In the genomic region with DNA sequence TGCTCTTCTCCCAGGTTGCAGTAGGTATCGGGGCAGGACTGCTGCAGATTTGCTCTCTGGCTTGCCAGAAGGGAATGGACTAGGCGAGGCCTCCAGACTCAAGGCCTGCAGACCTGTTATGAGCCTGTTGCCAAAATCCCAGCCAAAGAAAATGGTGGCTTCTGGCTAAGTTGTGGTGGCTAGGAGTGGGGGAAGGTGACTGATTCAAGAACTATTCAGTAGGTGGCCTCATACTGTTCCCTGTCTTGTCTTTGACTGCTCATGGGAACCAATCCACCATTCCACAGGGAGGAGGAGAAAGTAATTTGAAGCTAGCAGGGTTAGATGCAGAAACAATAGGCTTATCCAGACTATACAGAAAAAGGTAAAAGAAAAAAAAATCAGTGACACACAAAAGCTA, we compare ENCODE assay signal across 17 cellular contexts.
DNase-seq lines count a peak whose midpoint lies in the region; ATAC-seq, FAIRE-seq and TF ChIP-seq lines count a peak whose summit lies in the region.
"Had no signal": no experiment of that assay in that cellular context is flagged by ENCODE, and none has a peak within 500 bp of the region (broad histone marks: within the 10 kb centered on the region; RNA-seq: fewer than 3 reads in every experiment).

No MANE protein-coding gene starts in this region.

- H3F3A ChIP-seq in DOHH2 (ENCODE audit: control insufficient read depth, insufficient read depth) = peaks cover 24% of the 10 kb centered on the region
- no peaks in the 10 kb centered on the region for H3F3A ChIP-seq in neural progenitor cell (ENCODE audit: low read depth)

- H3K9ac ChIP-seq in KMS-11 = no peak overlapping the region
- no peak overlapping the region for H3K9ac ChIP-seq in GM12878 (ENCODE audit: control insufficient read depth, insufficient read depth, low read length)
- H3K9ac ChIP-seq in neural progenitor cell = no peak overlapping the region

- intact Hi-C loops in GM12878 (cut with micrococcal nuclease; ENCODE audit: unreplicated experiment) (loop anchor here (10.0 kb wide), 2 partner anchors 211 to 519 kb away; no protein-coding TSS in a partner anchor), natural killer cell (cut with micrococcal nuclease) (no loop called here)

- H3K36me3 Mint-ChIP-seq in neural progenitor cell (no peaks in the 10 kb centered on the region), natural killer cell (no peaks in the 10 kb centered on the region)

- H3K36me3 ChIP-seq in DOHH2 (ENCODE audit: control insufficient read depth, low read length) (peaks cover 79% of the 10 kb centered on the region), KMS-11 (ENCODE audit: insufficient read depth) (no peaks in the 10 kb centered on the region), GM12878 (ENCODE audit: control insufficient read depth in 2 of 2, insufficient read depth in 2 of 2, low read length in 1 of 2) (no peaks in the 10 kb centered on the region), neural progenitor cell (no peaks in the 10 kb centered on the region)
- H3K36me3 ChIP-seq: BE2C, SJCRH30 had no signal

- H3K27me3 Mint-ChIP-seq in neural progenitor cell (ENCODE audit: insufficient read depth, low read depth) = peaks cover 6% of the 10 kb centered on the region
- H3K27me3 Mint-ChIP-seq in natural killer cell (ENCODE audit: low read depth in 2 of 2) = peaks cover 0 to 9% of the 10 kb centered on the region in 2 donors

- no peak for TF ChIP-seq RAD21 in GM12878 (IDR thresholded peaks at IDR 0.05; ENCODE audit: insufficient read depth, low read depth, low read length)

- H3K4me2 ChIP-seq in DOHH2 (ENCODE audit: low read length) = peak overlapping the region; percentile 99
- peak overlapping the region; percentile 12; the same call in 1 of the 2 replicates for H3K4me2 ChIP-seq in KMS-11
- peak overlapping the region; percentile 64; the same call in 1 of the 2 replicates for H3K4me2 ChIP-seq in GM12878 (ENCODE audit: control insufficient read depth, insufficient read depth)
- H3K4me2 ChIP-seq in neural progenitor cell = no peak overlapping the region

- no peak overlapping the region for H2AFZ ChIP-seq in KMS-11 (ENCODE audit: low read depth)
- no peak overlapping the region for H2AFZ ChIP-seq in GM12878 (ENCODE audit: control insufficient read depth, low read depth, low read length)
- H2AFZ ChIP-seq in neural progenitor cell (replicated peaks) = peak overlapping the region; percentile 10

- POLR2A ChIA-PET in GM12878 (lab: Charles Lee) = interaction anchor here (0.7 to 2.2 kb wide), 4 partner anchors 10 to 182 kb away, joined by 3 to 10 read pairs (median 4); no protein-coding TSS in a partner anchor

- CTCF ChIA-PET in GM12878 (lab: Yijun Ruan, JAX) = interaction anchor here (0.9 to 1.4 kb wide), 4 partner anchors 8 to 290 kb away, joined by 3 to 4 read pairs (median 3); no protein-coding TSS in a partner anchor

- H3K9me3 Mint-ChIP-seq in neural progenitor cell (peaks cover 1% of the 10 kb centered on the region), natural killer cell (no peaks in the 10 kb centered on the region)
- H3K9me3 Mint-ChIP-seq: HFFc6 had no signal

- H3K27me3 ChIP-seq in DOHH2 (ENCODE audit: control insufficient read depth, low read length) (no peaks in the 10 kb centered on the region), KMS-11 (ENCODE audit: insufficient read depth, low read depth) (no peaks in the 10 kb centered on the region), GM12878 (replicated peaks in 1 of 2; ENCODE audit: control insufficient read depth in 2 of 2, insufficient read depth in 2 of 2, low read length in 1 of 2) (no peaks in the 10 kb centered on the region), neural progenitor cell (no peaks in the 10 kb centered on the region)
- H3K27me3 ChIP-seq: BE2C, SJCRH30 had no signal

- no peak overlapping the region for H3K4me3 Mint-ChIP-seq in neural progenitor cell
- H3K4me3 Mint-ChIP-seq in natural killer cell = no peak overlapping the region
- H3K4me3 Mint-ChIP-seq: HFFc6 had no signal

- ATAC-seq in GM12878 = no peak
- no peak for ATAC-seq in HG02588 (IDR thresholded peaks at IDR 0.05; ENCODE audit: unreplicated experiment)
- ATAC-seq in natural killer cell = no peak

- H3K79me2 ChIP-seq in DOHH2 (ENCODE audit: control insufficient read depth, low read length) = peaks cover 84% of the 10 kb centered on the region
- H3K79me2 ChIP-seq in KMS-11 (ENCODE audit: insufficient read depth, low read depth) = no peaks in the 10 kb centered on the region
- H3K79me2 ChIP-seq in GM12878 (ENCODE audit: control insufficient read depth, insufficient read depth, low read length) = no peaks in the 10 kb centered on the region
- H3K79me2 ChIP-seq in neural progenitor cell (ENCODE audit: low read depth) = no peaks in the 10 kb centered on the region

- H3K4me3 ChIP-seq in DOHH2 (ENCODE audit: low read length) (peak overlapping the region; percentile 45), KMS-11 (IDR thresholded peaks at IDR 0.05; ENCODE audit: insufficient read depth, low read depth, low read length) (no peak overlapping the region), GM12878 (no peak overlapping the region), neural progenitor cell (no peak overlapping the region)
- H3K4me3 ChIP-seq: SJCRH30 had no signal

- DNase-seq in GM12878 (ENCODE audit: low read depth, low spot score) (no peak), neural progenitor cell (ENCODE audit: low spot score) (no peak), NCI-H146 treated with DMSO at 0.1 percent for 48 hours (lab: John Stamatoyannopoulos, UW; ENCODE audit: unreplicated experiment) (no peak), natural killer cell (no peak), COLO829 (ENCODE audit: low spot score) (no peak)
- DNase-seq: BE2C, DMS 273 treated with DMSO at 0.1 percent for 48 hours, HFFc6, Kasumi-1, NCI-H1417, NCI-H2029 treated with DMSO at 0.1 percent for 48 hours, NCI-H524, RPMI8226, SJCRH30 had no signal

- H3K4me1 ChIP-seq in DOHH2 (ENCODE audit: control insufficient read depth, low read length) (peaks cover 81% of the 10 kb centered on the region), KMS-11 (ENCODE audit: low read depth, poor library complexity, severe bottlenecking) (peaks cover 36% of the 10 kb centered on the region), GM12878 (ENCODE audit: control insufficient read depth, insufficient read depth, low read length) (peaks cover 35% of the 10 kb centered on the region), neural progenitor cell (peaks cover 9% of the 10 kb centered on the region)
- H3K4me1 ChIP-seq: SJCRH30 had no signal

- H3K27ac ChIP-seq in DOHH2 (ENCODE audit: low read depth, low read length) (peak overlapping the region; percentile 100), KMS-11 (no peak overlapping the region), GM12878 (ENCODE audit: control insufficient read depth, insufficient read depth) (peak overlapping the region; percentile 75; the same call in 1 of the 2 replicates), neural progenitor cell (no peak overlapping the region)
- H3K27ac ChIP-seq: SJCRH30 had no signal

- TF ChIP-seq EP300 in GM12878 (IDR thresholded peaks at IDR 0.05; ENCODE audit: borderline replicate concordance in 1 of 2, control insufficient read depth in 1 of 2, low read depth in 2 of 2, low read length in 2 of 2) = no peak

- no TSS peak for BruUV-seq in GM12878 (replicated peaks; lab: Mats Ljungman, UMichigan)

- FAIRE-seq in GM12878 (lab: Jason Lieb, UNC) = no peak

- 100% methylated on average over 2 of the region's 2 CpGs for WGBS in GM12878 (ENCODE audit: insufficient coverage, insufficient replicate concordance, low lambda C conversion rate, missing lambda C conversion rate)

- in situ Hi-C loops in GM12878 (cut with MboI) = no loop called here

- peaks cover 16% of the 10 kb centered on the region for H3K4me1 Mint-ChIP-seq in neural progenitor cell
- peaks cover 0 to 6% of the 10 kb centered on the region in 2 donors for H3K4me1 Mint-ChIP-seq in natural killer cell

- RAD21 ChIA-PET in GM12878 (lab: Charles Lee; ENCODE audit: unreplicated experiment) = interaction anchor here (0.7 to 1.4 kb wide), 6 partner anchors 9 to 656 kb away, joined by 3 to 7 read pairs (median 4); no protein-coding TSS in a partner anchor

- TF ChIP-seq POLR2A in GM12878 (IDR thresholded peaks at IDR 0.05; ENCODE audit: low read depth, low read length) = no peak

- H3K27ac Mint-ChIP-seq in neural progenitor cell (no peak overlapping the region), natural killer cell (no peak overlapping the region)
- H3K27ac Mint-ChIP-seq: HFFc6 had no signal

- TF ChIP-seq CTCF in DOHH2 (IDR thresholded peaks at IDR 0.05; ENCODE audit: low read depth, low read length, poor library complexity, severe bottlenecking) (no peak), KMS-11 (conservative IDR thresholded peaks at IDR 0.05; ENCODE audit: low read depth, low read length) (no peak), GM12878 (IDR thresholded peaks at IDR 0.05 in 2 of 3, conservative IDR thresholded peaks at IDR 0.05 in 1 of 3; ENCODE audit: control insufficient read depth in 2 of 3, extremely low read depth in 1 of 3, insufficient read depth in 1 of 3, low read depth in 3 of 3, low read length in 3 of 3) (no peak), neural progenitor cell (IDR thresholded peaks at IDR 0.05) (no peak), natural killer cell (IDR thresholded peaks at IDR 0.05) (no peak)

- H3K9me3 ChIP-seq in DOHH2 (ENCODE audit: control insufficient read depth, insufficient read depth, low read length) = no peaks in the 10 kb centered on the region
- H3K9me3 ChIP-seq in GM12878 (replicated peaks; ENCODE audit: control insufficient read depth, insufficient read depth, low read length) = no peaks in the 10 kb centered on the region; the same call in 2 of the 3 replicates
- no peaks in the 10 kb centered on the region for H3K9me3 ChIP-seq in neural progenitor cell (ENCODE audit: low read depth)
- H3K9me3 ChIP-seq: SJCRH30 had no signal

- SMC1A ChIA-PET in GM12878 (lab: Charles Lee; ENCODE audit: uncharacterized antibody, unreplicated experiment) = interaction anchor here (1.1 to 6.6 kb wide), 7 partner anchors 10 to 187 kb away, joined by 3 to 46 read pairs (median 5); no protein-coding TSS in a partner anchor

- H3K9me2 ChIP-seq in DOHH2 (replicated peaks; ENCODE audit: control insufficient read depth, low read length) = no peaks in the 10 kb centered on the region

- H4K20me1 ChIP-seq in DOHH2 (ENCODE audit: control insufficient read depth, insufficient read depth, low read depth, low read length) = no peaks in the 10 kb centered on the region
- H4K20me1 ChIP-seq in KMS-11 (ENCODE audit: insufficient read depth) = no peaks in the 10 kb centered on the region
- H4K20me1 ChIP-seq in GM12878 (ENCODE audit: control insufficient read depth, insufficient read depth) = no peaks in the 10 kb centered on the region
- no peaks in the 10 kb centered on the region for H4K20me1 ChIP-seq in neural progenitor cell (ENCODE audit: low read depth)

TF ChIP-seq in GM12878, 131 proteins besides CTCF, POLR2A, EP300 and RAD21 (continues in another document):
- TF ChIP-seq ZNF622 (IDR thresholded peaks at IDR 0.05) = no peak

Comparison
In these comparisons a context has a peak if more than half of its experiments do, and no peak if none do; other contexts are left out.
1. H3K27ac ChIP-seq: peak in DOHH2 (single experiment) and GM12878 (single experiment); none in KMS-11 (single experiment) and neural progenitor cell (single experiment).